ENCODE assay signal across 19 cellular contexts in genomic region chr2:18445412-18446320, GRCh38.
DNase-seq lines count a peak whose midpoint lies in the region; ATAC-seq lines count a peak whose summit lies in the region.
"Had no signal": no experiment of that assay in that cellular context is flagged by ENCODE, and none has a peak within 500 bp of the region (broad histone marks: within the 10 kb centered on the region; RNA-seq: fewer than 3 reads in every experiment).

No MANE protein-coding gene starts in this region.

- DNase-seq in AG20443 (ENCODE audit: low spot score) (peak; percentile 64), adipocyte (ENCODE audit: low read depth) (peak; percentile 19), left cardiac atrium (peak; percentile 40), sciatic nerve (ENCODE audit: low spot score) (no peak), hippocampal formation (lab: John Stamatoyannopoulos, UW) (no peak)
- no peak for DNase-seq in effector memory CD8-positive, alpha-beta T cell
- DNase-seq: activated CD4-positive, alpha-beta T cell treated with anti-CD3 and anti-CD28 coated beads, Interleukin-2, amount 10 ng/mL, durations not matched to agents 7 days and 5 days; activated naive CD8-positive, alpha-beta T cell treated with anti-CD3 and anti-CD28 coated beads, Interleukin-2, amount 10 ng/mL, durations not matched to agents 7 days and 5 days; endodermal cell; islet precursor cell; KG1; stimulated activated CD4-positive, alpha-beta T cell treated with anti-CD3 and anti-CD28 coated beads, Interleukin-12 subunit alpha, Interleukin-12 subunit beta, amount 100 ng/mL, for 4 hours; stimulated activated naive CD4-positive, alpha-beta T cell; T1000 had no signal

- H3K27ac Mint-ChIP-seq in effector memory CD8-positive, alpha-beta T cell: no peak overlapping the region
- H3K27ac Mint-ChIP-seq: activated CD4-positive, alpha-beta T cell treated with anti-CD3 and anti-CD28 coated beads, Interleukin-2, amount 10 ng/mL, durations not matched to agents 7 days and 5 days; activated naive CD8-positive, alpha-beta T cell treated with anti-CD3 and anti-CD28 coated beads, Interleukin-2, amount 10 ng/mL, durations not matched to agents 7 days and 5 days; endodermal cell had no signal

- no peaks in the 10 kb centered on the region for H3K9me3 ChIP-seq in adipocyte (ENCODE audit: control insufficient read depth, low read length)
- H3K9me3 ChIP-seq: SJSA1 had no signal

- H3K36me3 ChIP-seq in adipocyte (ENCODE audit: control insufficient read depth, insufficient read depth, low read length, severe bottlenecking): no peaks in the 10 kb centered on the region
- H3K36me3 ChIP-seq: SJSA1 had no signal

- ATAC-seq in left cardiac atrium (peak; percentile 73 to 91), sciatic nerve (peak; percentile 90), GM21528 (IDR thresholded peaks at IDR 0.05; ENCODE audit: low FRiP score, unreplicated experiment) (no peak), HG03196 (IDR thresholded peaks at IDR 0.05; ENCODE audit: unreplicated experiment) (no peak)
- no peak for ATAC-seq in effector memory CD8-positive, alpha-beta T cell (replicated peaks)

- H3K27me3 ChIP-seq in adipocyte (replicated peaks; ENCODE audit: control insufficient read depth, insufficient read depth, low read length): no peaks in the 10 kb centered on the region
- H3K27me3 ChIP-seq: SJSA1 had no signal

- no peak overlapping the region for H3K4me3 Mint-ChIP-seq in effector memory CD8-positive, alpha-beta T cell
- H3K4me3 Mint-ChIP-seq: activated CD4-positive, alpha-beta T cell treated with anti-CD3 and anti-CD28 coated beads, Interleukin-2, amount 10 ng/mL, durations not matched to agents 7 days and 5 days; activated naive CD8-positive, alpha-beta T cell treated with anti-CD3 and anti-CD28 coated beads, Interleukin-2, amount 10 ng/mL, durations not matched to agents 7 days and 5 days; central memory CD8-positive, alpha-beta T cell; endodermal cell had no signal

- peak overlapping the region; percentile 30 for H3K4me3 ChIP-seq in adipocyte (ENCODE audit: low read length)
- H3K4me3 ChIP-seq: SJSA1 had no signal

- no peaks in the 10 kb centered on the region for H3K4me1 Mint-ChIP-seq in effector memory CD8-positive, alpha-beta T cell (ENCODE audit: low read depth in 2 of 2)
- H3K4me1 Mint-ChIP-seq: activated CD4-positive, alpha-beta T cell treated with anti-CD3 and anti-CD28 coated beads, Interleukin-2, amount 10 ng/mL, durations not matched to agents 7 days and 5 days; activated naive CD8-positive, alpha-beta T cell treated with anti-CD3 and anti-CD28 coated beads, Interleukin-2, amount 10 ng/mL, durations not matched to agents 7 days and 5 days; central memory CD8-positive, alpha-beta T cell; endodermal cell had no signal

- no peaks in the 10 kb centered on the region for H3K9me3 Mint-ChIP-seq in effector memory CD8-positive, alpha-beta T cell
- H3K9me3 Mint-ChIP-seq: activated CD4-positive, alpha-beta T cell treated with anti-CD3 and anti-CD28 coated beads, Interleukin-2, amount 10 ng/mL, durations not matched to agents 7 days and 5 days; activated naive CD8-positive, alpha-beta T cell treated with anti-CD3 and anti-CD28 coated beads, Interleukin-2, amount 10 ng/mL, durations not matched to agents 7 days and 5 days; central memory CD8-positive, alpha-beta T cell; endodermal cell had no signal

- no peaks in the 10 kb centered on the region for H3K36me3 Mint-ChIP-seq in effector memory CD8-positive, alpha-beta T cell (ENCODE audit: insufficient read depth)
- H3K36me3 Mint-ChIP-seq: activated naive CD8-positive, alpha-beta T cell treated with anti-CD3 and anti-CD28 coated beads, Interleukin-2, amount 10 ng/mL, durations not matched to agents 7 days and 5 days had no signal

- peak overlapping the region; percentile 25 for H3K9ac ChIP-seq in adipocyte (ENCODE audit: low read length)
- H3K9ac ChIP-seq: parathyroid adenoma had no signal

- H3K27me3 Mint-ChIP-seq in effector memory CD8-positive, alpha-beta T cell: peaks cover 29 to 31% of the 10 kb centered on the region in 2 donors

- peaks cover 44% of the 10 kb centered on the region for H3K4me1 ChIP-seq in adipocyte (ENCODE audit: control insufficient read depth, insufficient read depth, low read length)
- H3K4me1 ChIP-seq: parathyroid adenoma, SJSA1 had no signal

- intact Hi-C loops in left cardiac atrium (cut with DNase I) (no loop called here), sciatic nerve (cut with DNase I) (no loop called here)

Comparison
In these comparisons a context has a peak if more than half of its experiments do, and no peak if none do; other contexts are left out.
1. DNase-seq: peak in AG20443 (single experiment), adipocyte (single experiment) and left cardiac atrium (single experiment); none in sciatic nerve (single experiment), effector memory CD8-positive, alpha-beta T cell (0 of 3) and hippocampal formation (0 of 2).
2. ATAC-seq: peak in left cardiac atrium (2 of 2) and sciatic nerve (single experiment); none in GM21528 (single experiment), effector memory CD8-positive, alpha-beta T cell (single experiment) and HG03196 (single experiment).